ENCODE assay signal across 23 cellular contexts in genomic region chr3:7226393-7226792, GRCh38.
"Had no signal": no experiment of that assay in that cellular context is flagged by ENCODE, and none has a peak within 500 bp of the region (broad histone marks: within the 10 kb centered on the region; RNA-seq: fewer than 3 reads in every experiment).

No MANE protein-coding gene starts in this region.

- H3K27ac Mint-ChIP-seq: IgD-negative memory B cell had no signal

- H3K4me3 Mint-ChIP-seq: IgD-negative memory B cell had no signal

- H3K36me3 Mint-ChIP-seq: IgD-negative memory B cell had no signal

- ATAC-seq: Panc1, PC-3 had no signal

- H3K4me2 ChIP-seq: SK-N-SH had no signal

- H3K9ac ChIP-seq: SK-N-SH had no signal

- H3K27me3 Mint-ChIP-seq: IgD-negative memory B cell had no signal

- H3K9me2 ChIP-seq: SK-N-SH had no signal

- H3K4me1 Mint-ChIP-seq: IgD-negative memory B cell had no signal

- H3K27ac ChIP-seq: RWPE1 had no signal

- DNase-seq: KBM-7, MV-4-11, NCI-H1048, NCI-H1105, NCI-H1417, NCI-H1436 treated with DMSO at 0.1 percent for 48 hours, NCI-H1694, NCI-H187 treated with DMSO at 0.1 percent for 48 hours, NCI-H2029 treated with DMSO at 0.1 percent for 48 hours, NCI-H2107, NCI-H226, NCI-H446, NCI-H510A, NCI-H524 treated with DMSO at 0.1 percent for 48 hours, NCI-H69, NCI-H774, PC-3, SHP77, SK-N-SH, T-helper 1 cell had no signal

- H3K9me3 ChIP-seq: SK-N-SH had no signal
